ENCODE assay signal across 1 cellular context in genomic region chr1:225509376-225509707, GRCh38.
TF ChIP-seq lines count a peak whose summit lies in the region.

No MANE protein-coding gene starts in this region.

TF ChIP-seq in HepG2, 621 proteins besides CTCF, POLR2A, EP300 and RAD21 (continued from another document):
- TF ChIP-seq, protein P1, sequence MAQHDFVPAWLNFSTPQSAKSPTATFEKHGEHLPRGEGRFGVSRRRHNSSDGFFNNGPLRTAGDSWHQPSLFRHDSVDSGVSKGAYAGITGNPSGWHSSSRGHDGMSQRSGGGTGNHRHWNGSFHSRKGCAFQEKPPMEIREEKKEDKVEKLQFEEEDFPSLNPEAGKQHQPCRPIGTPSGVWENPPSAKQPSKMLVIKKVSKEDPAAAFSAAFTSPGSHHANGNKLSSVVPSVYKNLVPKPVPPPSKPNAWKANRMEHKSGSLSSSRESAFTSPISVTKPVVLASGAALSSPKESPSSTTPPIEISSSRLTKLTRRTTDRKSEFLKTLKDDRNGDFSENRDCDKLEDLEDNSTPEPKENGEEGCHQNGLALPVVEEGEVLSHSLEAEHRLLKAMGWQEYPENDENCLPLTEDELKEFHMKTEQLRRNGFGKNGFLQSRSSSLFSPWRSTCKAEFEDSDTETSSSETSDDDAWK (CRISPR knock-in tag; IDR thresholded peaks at IDR 0.05) = no peak
- TF ChIP-seq NR2F2 (IDR thresholded peaks at IDR 0.05; ENCODE audit: borderline replicate concordance, low read depth) = no peak
- TF ChIP-seq DNMT3B (CRISPR knock-in tag; conservative IDR thresholded peaks at IDR 0.05) = no peak
- no peak for TF ChIP-seq CCDC6 (CRISPR knock-in tag; IDR thresholded peaks at IDR 0.05)
- TF ChIP-seq BRCA1 (CRISPR knock-in tag; IDR thresholded peaks at IDR 0.05) = no peak
- no peak for TF ChIP-seq ZNF292 (CRISPR knock-in tag; IDR thresholded peaks at IDR 0.05; ENCODE audit: borderline replicate concordance, low read depth)
